Comparison of ENCODE assay signal across 1 cellular context in the genomic region with DNA sequence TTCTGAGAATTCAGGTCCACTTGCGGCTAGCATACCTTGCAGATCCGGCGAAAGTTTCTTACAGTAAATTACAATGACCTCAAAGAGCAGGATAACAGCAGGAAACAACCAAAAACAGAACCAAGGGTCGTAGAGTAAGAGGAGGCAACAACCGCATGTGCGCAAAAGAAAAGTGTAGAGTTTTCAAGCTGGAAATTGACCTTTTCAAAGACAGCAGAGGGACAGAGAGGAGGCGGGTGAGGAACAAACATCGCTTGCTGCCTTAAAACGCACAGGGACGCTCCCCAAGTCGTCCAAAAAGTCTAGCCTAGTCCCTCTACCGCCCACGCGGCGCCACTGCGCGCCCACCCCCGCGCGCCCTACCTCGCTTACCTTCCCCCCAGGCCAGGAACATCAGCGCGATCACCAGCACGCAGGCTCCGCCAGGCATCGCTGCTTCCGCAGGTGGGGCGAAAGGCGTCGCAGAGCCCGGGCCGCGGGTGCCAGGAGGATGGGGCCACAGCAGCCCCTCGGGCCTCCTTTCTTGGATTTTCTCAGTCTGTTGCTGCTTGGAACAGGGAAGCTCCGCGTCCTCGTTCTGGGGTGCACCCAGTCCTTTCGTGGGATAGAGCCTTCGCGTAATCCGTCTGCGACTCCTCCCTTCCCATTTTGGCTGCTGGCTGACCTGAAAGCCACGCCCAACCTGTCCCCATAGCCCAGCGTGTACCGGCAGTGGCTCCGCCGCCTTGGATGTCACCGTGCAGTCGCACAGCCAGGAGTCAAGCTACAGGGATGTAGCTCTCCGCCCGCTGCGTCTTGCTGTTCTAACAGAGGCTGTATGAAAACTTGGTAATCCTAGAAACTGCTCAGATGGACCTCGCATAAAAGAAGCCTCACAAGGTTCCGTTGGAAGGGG.
TF ChIP-seq lines count a peak whose summit lies in the region.

A gene (minus strand): TSS at position 579 of the 895 bp plus-strand sequence. CDS start 149 bp downstream, at position 430.

TF ChIP-seq in K562, 482 proteins besides CTCF, POLR2A, EP300 and RAD21 (continued from another document):
- TF ChIP-seq, protein P1, sequence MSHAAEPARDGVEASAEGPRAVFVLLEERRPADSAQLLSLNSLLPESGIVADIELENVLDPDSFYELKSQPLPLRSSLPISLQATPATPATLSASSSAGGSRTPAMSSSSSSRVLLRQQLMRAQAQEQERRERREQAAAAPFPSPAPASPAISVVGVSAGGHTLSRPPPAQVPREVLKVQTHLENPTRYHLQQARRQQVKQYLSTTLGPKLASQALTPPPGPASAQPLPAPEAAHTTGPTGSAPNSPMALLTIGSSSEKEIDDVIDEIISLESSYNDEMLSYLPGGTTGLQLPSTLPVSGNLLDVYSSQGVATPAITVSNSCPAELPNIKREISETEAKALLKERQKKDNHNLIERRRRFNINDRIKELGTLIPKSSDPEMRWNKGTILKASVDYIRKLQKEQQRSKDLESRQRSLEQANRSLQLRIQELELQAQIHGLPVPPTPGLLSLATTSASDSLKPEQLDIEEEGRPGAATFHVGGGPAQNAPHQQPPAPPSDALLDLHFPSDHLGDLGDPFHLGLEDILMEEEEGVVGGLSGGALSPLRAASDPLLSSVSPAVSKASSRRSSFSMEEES (CRISPR knock-in tag; IDR thresholded peaks at IDR 0.05) = no peak
- TF ChIP-seq, protein P2, sequence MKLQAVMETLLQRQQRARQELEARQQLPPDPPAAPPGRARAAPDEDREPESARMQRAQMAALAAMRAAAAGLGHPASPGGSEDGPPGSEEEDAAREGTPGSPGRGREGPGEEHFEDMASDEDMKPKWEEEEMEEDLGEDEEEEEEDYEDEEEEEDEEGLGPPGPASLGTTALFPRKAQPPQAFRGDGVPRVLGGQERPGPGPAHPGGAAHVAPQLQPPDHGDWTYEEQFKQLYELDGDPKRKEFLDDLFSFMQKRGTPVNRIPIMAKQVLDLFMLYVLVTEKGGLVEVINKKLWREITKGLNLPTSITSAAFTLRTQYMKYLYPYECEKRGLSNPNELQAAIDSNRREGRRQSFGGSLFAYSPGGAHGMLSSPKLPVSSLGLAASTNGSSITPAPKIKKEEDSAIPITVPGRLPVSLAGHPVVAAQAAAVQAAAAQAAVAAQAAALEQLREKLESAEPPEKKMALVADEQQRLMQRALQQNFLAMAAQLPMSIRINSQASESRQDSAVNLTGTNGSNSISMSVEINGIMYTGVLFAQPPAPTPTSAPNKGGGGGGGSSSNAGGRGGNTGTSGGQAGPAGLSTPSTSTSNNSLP (IDR thresholded peaks at IDR 0.05; ENCODE audit: borderline replicate concordance, low read depth, low read length) = no peak
